In the genomic region with DNA sequence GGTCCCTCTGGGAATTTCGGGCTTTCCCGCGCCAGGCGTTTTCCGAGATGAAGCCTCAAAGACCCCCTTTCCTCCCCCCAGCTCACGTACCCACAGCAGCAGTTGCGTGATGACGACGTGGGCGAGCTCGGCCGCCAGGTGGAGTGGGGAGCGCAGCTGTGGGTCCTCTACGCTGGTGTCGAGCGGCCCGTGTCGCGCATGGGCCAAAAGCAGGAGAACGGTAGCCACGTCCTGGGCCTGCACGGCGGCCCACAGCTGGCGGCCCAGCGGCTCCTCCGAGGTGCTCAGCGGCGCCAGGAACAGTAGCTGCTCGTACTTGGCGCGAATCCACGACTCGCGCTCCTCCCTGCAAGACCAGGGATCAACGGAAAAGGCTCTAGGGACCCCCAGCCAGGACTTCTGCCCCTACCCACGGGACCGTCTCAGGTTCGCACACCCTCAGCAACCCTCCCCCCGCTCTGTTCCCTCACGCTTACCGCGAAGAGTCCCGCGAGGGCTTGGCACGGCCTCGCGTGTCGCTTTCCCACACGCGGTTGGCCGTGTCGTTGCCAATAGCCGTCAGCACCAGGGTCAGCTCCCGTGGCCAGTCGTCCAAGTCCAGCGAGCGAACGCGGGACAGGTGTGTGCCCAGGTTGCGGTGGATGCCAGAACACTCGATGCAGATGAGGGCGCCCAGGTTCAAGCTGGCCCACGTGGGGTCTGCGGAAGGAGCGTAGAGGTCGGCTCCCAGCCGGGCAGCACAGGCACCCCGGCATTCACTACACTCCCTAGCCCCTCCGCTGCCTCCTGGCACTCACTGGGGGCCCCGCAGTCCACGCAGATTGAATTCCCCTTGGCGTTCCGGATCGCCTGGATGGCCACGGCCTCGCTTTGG, we compare ENCODE assay signal across 8 cellular contexts. TPM values are rescaled to one million over a fixed set of nuclear protein-coding genes. Genes with fewer than 3 reads are reported as not detected.
DNase-seq lines count a peak whose midpoint lies in the region; ATAC-seq and TF ChIP-seq lines count a peak whose summit lies in the region.

No MANE protein-coding gene starts in this region.

- no peaks in the 10 kb centered on the region for H3K9me3 ChIP-seq in NT2/D1 (ENCODE audit: insufficient read depth, low read length)

- H3K9ac ChIP-seq in NT2/D1 (ENCODE audit: insufficient read length, low read depth): peak overlapping the region; percentile 65

- peaks cover 0 to 15% (median 12%) of the 10 kb centered on the region in 7 donors for H3K9me3 Mint-ChIP-seq in CD14-positive monocyte
- H3K9me3 Mint-ChIP-seq in osteocyte (ENCODE audit: unreplicated experiment): no peaks in the 10 kb centered on the region
- peaks cover 0 to 3% of the 10 kb centered on the region in 2 donors for H3K9me3 Mint-ChIP-seq in stimulated activated naive B cell treated with anti-CD40 and anti-IgM and Interleukin-4, amounts not matched to agents 10 μg/mL and 1 μg/mL and 100 μg/mL, for 72 hours

- no peak for TF ChIP-seq CTCF in CD14-positive monocyte (IDR thresholded peaks at IDR 0.05)
- TF ChIP-seq CTCF in fibroblast of villous mesenchyme (IDR thresholded peaks at IDR 0.05; ENCODE audit: insufficient read depth, low read depth, low read length): peak; percentile 52
- TF ChIP-seq CTCF in osteocyte (IDR thresholded peaks at IDR 0.05): peak; percentile 36

- peaks cover 0 to 2% (median 1%) of the 10 kb centered on the region in 3 donors for H3K27me3 Mint-ChIP-seq in CD14-positive monocyte (ENCODE audit: low read depth in 3 of 3)
- H3K27me3 Mint-ChIP-seq in osteocyte (ENCODE audit: unreplicated experiment): peaks cover 11% of the 10 kb centered on the region
- H3K27me3 Mint-ChIP-seq in stimulated activated naive B cell treated with anti-CD40 and anti-IgM and Interleukin-4, amounts not matched to agents 10 μg/mL and 1 μg/mL and 100 μg/mL, for 72 hours: no peaks in the 10 kb centered on the region

- H3K27ac Mint-ChIP-seq in CD14-positive monocyte (no peak overlapping the region), osteocyte (ENCODE audit: unreplicated experiment) (peak overlapping the region; percentile 44)
- no peak overlapping the region for H3K27ac Mint-ChIP-seq in stimulated activated naive B cell treated with anti-CD40 and anti-IgM and Interleukin-4, amounts not matched to agents 10 μg/mL and 1 μg/mL and 100 μg/mL, for 72 hours

- DNase-seq in CD14-positive monocyte (ENCODE audit: low spot score) (peak; percentile 37), NT2/D1 (ENCODE audit: low read depth, low spot score) (no peak), fibroblast of villous mesenchyme (ENCODE audit: low read depth) (peak; percentile 26), osteocyte (ENCODE audit: extremely low spot score, unreplicated experiment) (peak; percentile 84), NCI-H446 (lab: John Stamatoyannopoulos, UW) (no peak), HuH-7.5 (ENCODE audit: low spot score) (no peak)
- no peak for DNase-seq in stimulated activated naive B cell treated with anti-CD40 and anti-IgM and Interleukin-4, amounts not matched to agents 10 μg/mL and 1 μg/mL and 100 μg/mL, for 72 hours

- H3K4me3 Mint-ChIP-seq in CD14-positive monocyte (no peak overlapping the region), osteocyte (ENCODE audit: unreplicated experiment) (peak overlapping the region; percentile 99)
- H3K4me3 Mint-ChIP-seq in stimulated activated naive B cell treated with anti-CD40 and anti-IgM and Interleukin-4, amounts not matched to agents 10 μg/mL and 1 μg/mL and 100 μg/mL, for 72 hours: no peak overlapping the region

- peaks cover 40 to 57% of the 10 kb centered on the region in 2 donors for H3K36me3 Mint-ChIP-seq in CD14-positive monocyte
- H3K36me3 Mint-ChIP-seq in osteocyte (ENCODE audit: unreplicated experiment): peaks cover 3% of the 10 kb centered on the region
- H3K36me3 Mint-ChIP-seq in stimulated activated naive B cell treated with anti-CD40 and anti-IgM and Interleukin-4, amounts not matched to agents 10 μg/mL and 1 μg/mL and 100 μg/mL, for 72 hours: peaks cover 49 to 66% of the 10 kb centered on the region in 2 donors

- no peak for ATAC-seq in HG02763 (IDR thresholded peaks at IDR 0.05; ENCODE audit: unreplicated experiment)
- ATAC-seq in stimulated activated naive B cell treated with anti-CD40 and anti-IgM and Interleukin-4, amounts not matched to agents 10 μg/mL and 1 μg/mL and 100 μg/mL, for 72 hours (replicated peaks): no peak

- H3K4me1 Mint-ChIP-seq in CD14-positive monocyte: peaks cover 3% of the 10 kb centered on the region
- H3K4me1 Mint-ChIP-seq in osteocyte (ENCODE audit: unreplicated experiment): peaks cover 23% of the 10 kb centered on the region
- peaks cover 11 to 18% of the 10 kb centered on the region in 2 donors for H3K4me1 Mint-ChIP-seq in stimulated activated naive B cell treated with anti-CD40 and anti-IgM and Interleukin-4, amounts not matched to agents 10 μg/mL and 1 μg/mL and 100 μg/mL, for 72 hours

- H3K36me3 ChIP-seq in NT2/D1 (ENCODE audit: insufficient read depth, insufficient read length, low read length): peaks cover 5% of the 10 kb centered on the region

- H3K4me1 ChIP-seq in NT2/D1 (ENCODE audit: insufficient read depth, insufficient read length): peaks cover 12% of the 10 kb centered on the region

- H3K4me3 ChIP-seq in NT2/D1 (ENCODE audit: insufficient read length, low read depth) (peak overlapping the region; percentile 79), fibroblast of villous mesenchyme (ENCODE audit: low read depth, low read length) (peak overlapping the region; percentile 86)

- H3K27me3 ChIP-seq in NT2/D1 (ENCODE audit: insufficient read depth, insufficient read length): peaks cover 43% of the 10 kb centered on the region

- intact Hi-C loops in CD14-positive monocyte (cut with micrococcal nuclease): no loop called here

RNA-seq across cellular contexts. Expression of gene AGAP2, which starts 11.4 kb away (rescaled TPM):
- polyA plus RNA-seq in CD14-positive monocyte: under 1 TPM; 0.20 to 0.65 TPM
- total RNA-seq in fibroblast of villous mesenchyme: 0.32 and 0.43 TPM in 2 replicates
- 2.4 and 2.6 TPM in 2 replicates for total RNA-seq in osteocyte

RNA-seq across cellular contexts. Expression of gene TSPAN31, which starts 17.7 kb away (rescaled TPM):
- polyA plus RNA-seq in CD14-positive monocyte: 10 to 100 TPM; 43.0 to 48.1 TPM
- total RNA-seq in fibroblast of villous mesenchyme: 39.9 and 62.2 TPM in 2 replicates
- total RNA-seq in osteocyte: 36.2 and 37.4 TPM in 2 replicates

RNA-seq across cellular contexts. Expression of gene CDK4, which starts 25.0 kb away (rescaled TPM):
- polyA plus RNA-seq in CD14-positive monocyte: 10 to 100 TPM; 27.4 to 38.4 TPM
- 226 and 299 TPM in 2 replicates for total RNA-seq in fibroblast of villous mesenchyme
- total RNA-seq in osteocyte: 137 and 142 TPM in 2 replicates

RNA-seq across cellular contexts. Expression of gene MARCHF9, which starts 27.8 kb away (rescaled TPM):
- under 1 TPM; 0.14 to 0.23 TPM for polyA plus RNA-seq in CD14-positive monocyte
- total RNA-seq in fibroblast of villous mesenchyme (2.6 and 3.5 TPM in 2 replicates), osteocyte (19.2 and 21.1 TPM in 2 replicates)

RNA-seq across cellular contexts. Expression of gene OS9, which starts 33.2 kb away (rescaled TPM):
- polyA plus RNA-seq in CD14-positive monocyte: 100 to 1,000 TPM in 1 of 2 donors, 10 to 100 TPM in 1; 90.9 to 128 TPM
- total RNA-seq in fibroblast of villous mesenchyme (95.3 and 98.0 TPM in 2 replicates), osteocyte (338 and 363 TPM in 2 replicates)

Comparison
In these comparisons a context has a peak if more than half of its experiments do, and no peak if none do; other contexts are left out.
1. DNase-seq: peak in CD14-positive monocyte (single experiment), fibroblast of villous mesenchyme (single experiment) and osteocyte (single experiment); none in NT2/D1 (single experiment), NCI-H446 (0 of 2), stimulated activated naive B cell treated with anti-CD40 and anti-IgM and Interleukin-4, amounts not matched to agents 10 μg/mL and 1 μg/mL and 100 μg/mL, for 72 hours (single experiment) and HuH-7.5 (single experiment).